ENCODE assay signal across 4 cellular contexts in the genomic region with DNA sequence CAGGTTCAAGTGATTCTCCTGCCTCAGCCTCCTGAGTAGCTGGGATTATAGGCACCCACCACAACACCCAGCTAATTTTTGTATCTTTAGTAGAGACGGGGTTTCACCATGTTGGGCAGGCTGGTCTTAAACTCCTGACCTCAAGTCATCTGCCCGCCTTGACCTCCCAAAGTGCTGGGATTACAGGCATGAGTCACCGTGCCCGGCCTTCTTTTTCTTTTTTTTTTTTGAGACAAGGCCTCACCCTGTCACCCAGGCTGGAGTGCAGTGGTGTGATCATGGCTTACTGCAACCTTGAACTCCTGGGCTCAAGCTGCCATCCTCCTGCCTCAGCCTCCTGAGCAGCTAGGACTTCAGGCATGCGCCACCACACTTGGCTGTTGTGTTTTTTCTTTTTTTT. TPM values are rescaled to one million over a fixed set of nuclear protein-coding genes. Genes with fewer than 3 reads are reported as not detected.
"Had no signal": no experiment of that assay in that cellular context is flagged by ENCODE, and none has a peak within 500 bp of the region (broad histone marks: within the 10 kb centered on the region; RNA-seq: fewer than 3 reads in every experiment).

No MANE protein-coding gene starts in this region.

RNA-seq across cellular contexts. Expression of gene OVOL1, which starts 19.1 kb away (rescaled TPM):
- total RNA-seq: IMR-90, OCI-LY7, Right ventricle myocardium superior, SJSA1 had no signal
- polyA plus RNA-seq: IMR-90 had no signal
